8 cellular contexts compared by ENCODE assay signal in genomic region chr15:40511093-40511471, GRCh38. TPM values are rescaled to one million over a fixed set of nuclear protein-coding genes. Genes with fewer than 3 reads are reported as not detected.
DNase-seq lines count a peak whose midpoint lies in the region; ATAC-seq, FAIRE-seq and TF ChIP-seq lines count a peak whose summit lies in the region.

No MANE protein-coding gene starts in this region.

- H3K4me3 Mint-ChIP-seq in activated naive CD8-positive, alpha-beta T cell treated with anti-CD3 and anti-CD28 coated beads for 36 hours = peak overlapping the region; percentile 73

- peaks cover 19% of the 10 kb centered on the region for H3K4me1 Mint-ChIP-seq in activated naive CD8-positive, alpha-beta T cell treated with anti-CD3 and anti-CD28 coated beads for 36 hours

- H3K4me3 ChIP-seq in iPS-18c (ENCODE audit: insufficient read depth, low read depth, low read length) = peak overlapping the region; percentile 55

- H3K36me3 Mint-ChIP-seq in activated naive CD8-positive, alpha-beta T cell treated with anti-CD3 and anti-CD28 coated beads for 36 hours = no peaks in the 10 kb centered on the region

- no peak for TF ChIP-seq POLR2A in GM12891 (IDR thresholded peaks at IDR 0.05; ENCODE audit: low read depth, low read length)

- peaks cover 86% of the 10 kb centered on the region for H3K27me3 Mint-ChIP-seq in activated naive CD8-positive, alpha-beta T cell treated with anti-CD3 and anti-CD28 coated beads for 36 hours

- no peak for DNase-seq in GM12891 (ENCODE audit: insufficient read length, low spot score)
- peak; percentile 30 for DNase-seq in activated naive CD8-positive, alpha-beta T cell treated with anti-CD3 and anti-CD28 coated beads for 36 hours
- DNase-seq in stimulated activated naive CD8-positive, alpha-beta T cell treated with anti-CD3 and anti-CD28 coated beads, Interleukin-15, Interleukin-2, amounts not matched to agents 100 U/mL and 50 U/mL, for 24 hours = peak; percentile 29

- H3K9me3 Mint-ChIP-seq in activated naive CD8-positive, alpha-beta T cell treated with anti-CD3 and anti-CD28 coated beads for 36 hours = no peaks in the 10 kb centered on the region

- ATAC-seq in HG03342 (IDR thresholded peaks at IDR 0.05; ENCODE audit: unreplicated experiment) = peak; percentile 48
- peak; percentile 15 for ATAC-seq in stimulated activated naive CD8-positive, alpha-beta T cell treated with anti-CD3 and anti-CD28 coated beads, Interleukin-15, Interleukin-2, amounts not matched to agents 100 U/mL and 50 U/mL, for 24 hours
- ATAC-seq in HG02973 (IDR thresholded peaks at IDR 0.05; ENCODE audit: unreplicated experiment) = no peak
- no peak for ATAC-seq in HG02623 (IDR thresholded peaks at IDR 0.05; ENCODE audit: unreplicated experiment)
- ATAC-seq in GM21367 (IDR thresholded peaks at IDR 0.05; ENCODE audit: unreplicated experiment) = no peak

- FAIRE-seq in GM12891 (lab: Jason Lieb, UNC) = peak; percentile 90

- no peak overlapping the region for H3K27ac Mint-ChIP-seq in activated naive CD8-positive, alpha-beta T cell treated with anti-CD3 and anti-CD28 coated beads for 36 hours

- H3K9me3 ChIP-seq in iPS-18c (ENCODE audit: control insufficient read depth, insufficient read depth, low read length) = peaks cover 2% of the 10 kb centered on the region

TF ChIP-seq in GM12891, 5 proteins besides CTCF, POLR2A, EP300 and RAD21:
- TF ChIP-seq SPI1 (IDR thresholded peaks at IDR 0.05; ENCODE audit: low read depth, low read length) (peak; percentile 45; the same call in 1 of the 2 replicates), POLR2AphosphoS5 (IDR thresholded peaks at IDR 0.05; ENCODE audit: low read depth, low read length) (no peak)

RNA-seq across cellular contexts. Expression of gene CHST14, which starts 40.3 kb away (rescaled TPM):
- 5.3 TPM for polyA plus RNA-seq in GM12891 (2012; ENCODE audit: low read depth, missing spikeins)
- total RNA-seq in activated naive CD8-positive, alpha-beta T cell treated with anti-CD3 and anti-CD28 coated beads for 36 hours = 1 to 10 TPM; 5.7 to 7.1 TPM

RNA-seq across cellular contexts. Expression of gene CCDC32, which starts 53.8 kb away (rescaled TPM):
- 35.4 TPM for polyA plus RNA-seq in GM12891 (2012; ENCODE audit: low read depth, missing spikeins)
- total RNA-seq in activated naive CD8-positive, alpha-beta T cell treated with anti-CD3 and anti-CD28 coated beads for 36 hours = 10 to 100 TPM; 21.3 to 27.3 TPM

RNA-seq across cellular contexts. Expression of gene RPUSD2, which starts 58.0 kb away (rescaled TPM):
- 10.6 TPM for polyA plus RNA-seq in GM12891 (2012; ENCODE audit: low read depth, missing spikeins)
- total RNA-seq in activated naive CD8-positive, alpha-beta T cell treated with anti-CD3 and anti-CD28 coated beads for 36 hours = 10 to 100 TPM; 22.9 to 26.1 TPM

Comparison
In these comparisons a context has a peak if more than half of its experiments do, and no peak if none do; other contexts are left out.
1. ATAC-seq: peak in HG03342 (single experiment) and stimulated activated naive CD8-positive, alpha-beta T cell treated with anti-CD3 and anti-CD28 coated beads, Interleukin-15, Interleukin-2, amounts not matched to agents 100 U/mL and 50 U/mL, for 24 hours (single experiment); none in HG02973 (single experiment), HG02623 (single experiment) and GM21367 (single experiment).